Comparison of ENCODE assay signal across 11 cellular contexts in genomic region chr1:201602413-201603265, GRCh38.
DNase-seq lines count a peak whose midpoint lies in the region; ATAC-seq and TF ChIP-seq lines count a peak whose summit lies in the region.
"Had no signal": no experiment of that assay in that cellular context is flagged by ENCODE, and none has a peak within 500 bp of the region (broad histone marks: within the 10 kb centered on the region; RNA-seq: fewer than 3 reads in every experiment).

No MANE protein-coding gene starts in this region.

- in situ Hi-C loops in brain microvascular endothelial cell (cut with HindIII; ENCODE audit: low pct_ligation_motif_present, low sequenced_read_pairs): no loop called here
- in situ Hi-C loops in KBM-7 (cut with MboI; ENCODE audit: low pct_unique_long_range_greater_than_20kb, low sequenced_read_pairs): no loop called here

- no peak overlapping the region for H3K4me3 ChIP-seq in brain microvascular endothelial cell (ENCODE audit: low read depth, low read length)

- DNase-seq in A172 (ENCODE audit: low spot score): peak; percentile 99
- peak; percentile 83 for DNase-seq in HK-2 (ENCODE audit: unreplicated experiment)
- peak; percentile 97 for DNase-seq in brain microvascular endothelial cell
- DNase-seq in kidney tubule cell (ENCODE audit: low spot score): peak; percentile 91
- DNase-seq in activated T-cell treated with anti-CD3 and anti-CD28 coated beads, Interleukin-2, amount 50 U/mL, for 4 hours: no peak
- no peak for DNase-seq in KBM-7
- DNase-seq: C1 segment of cervical spinal cord, NCI-H524 treated with DMSO at 0.1 percent for 48 hours had no signal

- peak overlapping the region; percentile 86 for H3K27ac ChIP-seq in brain microvascular endothelial cell

- no peaks in the 10 kb centered on the region for H3K27me3 ChIP-seq in brain microvascular endothelial cell (replicated peaks)

- H3K4me3 Mint-ChIP-seq in activated T-cell treated with anti-CD3 and anti-CD28 coated beads, Interleukin-2, amount 50 U/mL, for 4 hours: no peak overlapping the region
- H3K4me3 Mint-ChIP-seq: activated naive CD8-positive, alpha-beta T cell had no signal

- no peaks in the 10 kb centered on the region for H3K36me3 Mint-ChIP-seq in activated T-cell treated with anti-CD3 and anti-CD28 coated beads, Interleukin-2, amount 50 U/mL, for 4 hours (ENCODE audit: insufficient read depth)
- H3K36me3 Mint-ChIP-seq: activated naive CD8-positive, alpha-beta T cell had no signal

- peaks cover 2% of the 10 kb centered on the region for H3K27me3 Mint-ChIP-seq in activated T-cell treated with anti-CD3 and anti-CD28 coated beads, Interleukin-2, amount 50 U/mL, for 4 hours (ENCODE audit: low read depth)
- H3K27me3 Mint-ChIP-seq: activated naive CD8-positive, alpha-beta T cell had no signal

- ATAC-seq in activated T-cell treated with anti-CD3 and anti-CD28 coated beads, Interleukin-2, amount 50 U/mL, for 4 hours: no peak
- ATAC-seq in GM19324 (IDR thresholded peaks at IDR 0.05; ENCODE audit: low FRiP score, unreplicated experiment) (no peak), GM18870 (IDR thresholded peaks at IDR 0.05; ENCODE audit: unreplicated experiment) (no peak)

- no peaks in the 10 kb centered on the region for H3K4me1 Mint-ChIP-seq in activated T-cell treated with anti-CD3 and anti-CD28 coated beads, Interleukin-2, amount 50 U/mL, for 4 hours (ENCODE audit: low read depth)

- no peak for TF ChIP-seq CTCF in brain microvascular endothelial cell (IDR thresholded peaks at IDR 0.05; ENCODE audit: low read depth, low read length, missing control alignments)

- H3K9me3 Mint-ChIP-seq in activated T-cell treated with anti-CD3 and anti-CD28 coated beads, Interleukin-2, amount 50 U/mL, for 4 hours: no peaks in the 10 kb centered on the region

- peaks cover 6% of the 10 kb centered on the region for H3K36me3 ChIP-seq in brain microvascular endothelial cell (replicated peaks)

Comparison
In these comparisons a context has a peak if more than half of its experiments do, and no peak if none do; other contexts are left out.
1. DNase-seq: peak in A172 (single experiment), HK-2 (single experiment), brain microvascular endothelial cell (single experiment) and kidney tubule cell (single experiment); none in activated T-cell treated with anti-CD3 and anti-CD28 coated beads, Interleukin-2, amount 50 U/mL, for 4 hours (single experiment) and KBM-7 (single experiment).